15 cellular contexts compared by ENCODE assay signal in genomic region chr1:172146149-172146850, GRCh38.
DNase-seq lines count a peak whose midpoint lies in the region; ATAC-seq and TF ChIP-seq lines count a peak whose summit lies in the region.
"Had no signal": no experiment of that assay in that cellular context is flagged by ENCODE, and none has a peak within 500 bp of the region (broad histone marks: within the 10 kb centered on the region; RNA-seq: fewer than 3 reads in every experiment).

No MANE protein-coding gene starts in this region.

- CTCF ChIA-PET in HEK293 (lab: Yijun Ruan, JAX), result no interaction called here

- intact Hi-C loops in adrenal gland (cut with DNase I), result no loop called here

- H3K4me2 ChIP-seq in hepatocyte, result peak overlapping the region; percentile 64
- H3K4me2 ChIP-seq in smooth muscle cell, result peak overlapping the region; percentile 94

- H4K20me1 ChIP-seq in hepatocyte (ENCODE audit: insufficient read depth, poor library complexity, severe bottlenecking) (no peaks in the 10 kb centered on the region), smooth muscle cell (ENCODE audit: low read depth) (peaks cover 12% of the 10 kb centered on the region)
- H4K20me1 ChIP-seq: BLaER1 treated with 17β-estradiol and CSF1 and Interleukin-3, amounts not matched to agents 10 nM and 100 nM had no signal

- H3K27ac ChIP-seq in HEK293 (ENCODE audit: extremely low read depth, low read depth, low read length), result no peak overlapping the region
- peak overlapping the region in 3 of 5 donors; percentile 50 to 69 (median 62) for H3K27ac ChIP-seq in adrenal gland
- H3K27ac ChIP-seq in hepatocyte, result peak overlapping the region; percentile 97
- peak overlapping the region; percentile 98 for H3K27ac ChIP-seq in smooth muscle cell (ENCODE audit: low read depth)

- no peaks in the 10 kb centered on the region for H3K36me3 ChIP-seq in HEK293 (ENCODE audit: control insufficient read depth in 2 of 2, insufficient read depth in 1 of 2, low read length in 2 of 2)
- no peaks in the 10 kb centered on the region for H3K36me3 ChIP-seq in adrenal gland (replicated peaks in 1 of 2)
- H3K36me3 ChIP-seq in hepatocyte (replicated peaks; ENCODE audit: insufficient read depth, low read depth), result no peaks in the 10 kb centered on the region
- H3K36me3 ChIP-seq in smooth muscle cell (ENCODE audit: low read depth), result no peaks in the 10 kb centered on the region
- H3K36me3 ChIP-seq: BLaER1 treated with 17β-estradiol and CSF1 and Interleukin-3, amounts not matched to agents 10 nM and 100 nM had no signal

- H2AFZ ChIP-seq in hepatocyte (no peak overlapping the region), smooth muscle cell (ENCODE audit: low read depth) (no peak overlapping the region)

- TF ChIP-seq CTCF in HEK293 (tag by site-specific recombination; IDR thresholded peaks at IDR 0.05) (no peak), adrenal gland (IDR thresholded peaks at IDR 0.05) (no peak), hepatocyte (IDR thresholded peaks at IDR 0.05; ENCODE audit: poor library complexity) (no peak), smooth muscle cell (IDR thresholded peaks at IDR 0.05; ENCODE audit: borderline replicate concordance, insufficient read depth, poor library complexity, severe bottlenecking) (no peak)

- peaks cover 23% of the 10 kb centered on the region for H3K79me2 ChIP-seq in hepatocyte
- H3K79me2 ChIP-seq in smooth muscle cell (ENCODE audit: low read depth), result peaks cover 38% of the 10 kb centered on the region

- no peak for ATAC-seq in HG03135 (IDR thresholded peaks at IDR 0.05; ENCODE audit: unreplicated experiment)

- H3K4me3 ChIP-seq in HEK293 (ENCODE audit: low read depth, low read length), result no peak overlapping the region
- no peak overlapping the region for H3K4me3 ChIP-seq in adrenal gland
- H3K4me3 ChIP-seq in hepatocyte, result no peak overlapping the region
- H3K4me3 ChIP-seq in smooth muscle cell, result peak overlapping the region; percentile 72
- H3K4me3 ChIP-seq: BLaER1 treated with 17β-estradiol and CSF1 and Interleukin-3, amounts not matched to agents 10 nM and 100 nM had no signal

- H3F3A ChIP-seq in smooth muscle cell (ENCODE audit: low read depth), result peaks cover 44% of the 10 kb centered on the region

- no peak for DNase-seq in adrenal gland
- no peak for DNase-seq in hepatocyte (ENCODE audit: low spot score)
- DNase-seq in smooth muscle cell (lab: John Stamatoyannopoulos, UW; ENCODE audit: unreplicated experiment), result no peak
- no peak for DNase-seq in iPS-NIHi11 (ENCODE audit: low spot score)
- no peak for DNase-seq in NCI-H2107 (lab: John Stamatoyannopoulos, UW)
- no peak for DNase-seq in stimulated activated CD4-positive, alpha-beta T cell treated with anti-CD3 and anti-CD28 coated beads, Interleukin-15, amount 100 ng/mL, for 24 hours
- DNase-seq: activated CD4-positive, alpha-beta T cell treated with anti-CD3 and anti-CD28 coated beads for 4 hours; activated effector memory CD4-positive, alpha-beta T cell treated with Interleukin-2 at 50 U/mL for 16 hours; glutamatergic neuron; mesendoderm; MV-4-11; NCI-H524 had no signal

- no peaks in the 10 kb centered on the region for H3K27me3 ChIP-seq in adrenal gland
- no peaks in the 10 kb centered on the region for H3K27me3 ChIP-seq in hepatocyte
- H3K27me3 ChIP-seq in smooth muscle cell (ENCODE audit: low read depth), result no peaks in the 10 kb centered on the region
- H3K27me3 ChIP-seq: BLaER1 treated with 17β-estradiol and CSF1 and Interleukin-3, amounts not matched to agents 10 nM and 100 nM had no signal

- peak overlapping the region; percentile 99 for H3K9ac ChIP-seq in smooth muscle cell (ENCODE audit: low read depth)
- H3K9ac ChIP-seq: BLaER1 treated with 17β-estradiol and CSF1 and Interleukin-3, amounts not matched to agents 10 nM and 100 nM had no signal

- WGBS in adrenal gland, 4 donors, result 96 to 100% (median 98%) methylated on average over 1 of the region's 1 CpG
- WGBS in hepatocyte (ENCODE audit: low lambda C conversion rate, missing lambda C conversion rate), result 72% methylated on average over 1 of the region's 1 CpG
- 52% methylated on average over 1 of the region's 1 CpG for WGBS in smooth muscle cell (ENCODE audit: low lambda C conversion rate)

- H3K9me3 ChIP-seq in HEK293 (ENCODE audit: control insufficient read depth, insufficient read depth, low read depth, low read length) (no peaks in the 10 kb centered on the region), adrenal gland (replicated peaks in 1 of 3) (no peaks in the 10 kb centered on the region), hepatocyte (ENCODE audit: low read depth) (no peaks in the 10 kb centered on the region), smooth muscle cell (replicated peaks; ENCODE audit: low read depth) (no peaks in the 10 kb centered on the region)
- H3K9me3 ChIP-seq: BLaER1 treated with 17β-estradiol and CSF1 and Interleukin-3, amounts not matched to agents 10 nM and 100 nM had no signal

- POLR2A ChIA-PET in HEK293 (lab: Yijun Ruan, JAX), result no interaction called here

- no peak for TF ChIP-seq POLR2A in adrenal gland (IDR thresholded peaks at IDR 0.05)

- no peaks in the 10 kb centered on the region for H3K9me2 ChIP-seq in hepatocyte (replicated peaks; ENCODE audit: insufficient read depth)

- H3K4me1 ChIP-seq in HEK293 (ENCODE audit: control insufficient read depth, insufficient read depth, low read length), result no peaks in the 10 kb centered on the region
- peaks cover 8 to 26% of the 10 kb centered on the region in 2 donors for H3K4me1 ChIP-seq in adrenal gland (replicated peaks in 1 of 2)
- peaks cover 23% of the 10 kb centered on the region for H3K4me1 ChIP-seq in hepatocyte (ENCODE audit: insufficient read depth)
- peaks cover 20% of the 10 kb centered on the region for H3K4me1 ChIP-seq in smooth muscle cell (ENCODE audit: low read depth)

TF ChIP-seq in HEK293, 187 proteins besides CTCF, POLR2A, EP300 and RAD21:
- 0 out of 2 replicates have a peak, but pooled peaks have one; percentile 10 for TF ChIP-seq PRDM1 (tag by site-specific recombination; IDR thresholded peaks at IDR 0.05)
- TF ChIP-seq ZFP69B (tag by site-specific recombination; IDR thresholded peaks at IDR 0.05), result no peak
